ENCODE assay signal across 10 cellular contexts in the genomic region with DNA sequence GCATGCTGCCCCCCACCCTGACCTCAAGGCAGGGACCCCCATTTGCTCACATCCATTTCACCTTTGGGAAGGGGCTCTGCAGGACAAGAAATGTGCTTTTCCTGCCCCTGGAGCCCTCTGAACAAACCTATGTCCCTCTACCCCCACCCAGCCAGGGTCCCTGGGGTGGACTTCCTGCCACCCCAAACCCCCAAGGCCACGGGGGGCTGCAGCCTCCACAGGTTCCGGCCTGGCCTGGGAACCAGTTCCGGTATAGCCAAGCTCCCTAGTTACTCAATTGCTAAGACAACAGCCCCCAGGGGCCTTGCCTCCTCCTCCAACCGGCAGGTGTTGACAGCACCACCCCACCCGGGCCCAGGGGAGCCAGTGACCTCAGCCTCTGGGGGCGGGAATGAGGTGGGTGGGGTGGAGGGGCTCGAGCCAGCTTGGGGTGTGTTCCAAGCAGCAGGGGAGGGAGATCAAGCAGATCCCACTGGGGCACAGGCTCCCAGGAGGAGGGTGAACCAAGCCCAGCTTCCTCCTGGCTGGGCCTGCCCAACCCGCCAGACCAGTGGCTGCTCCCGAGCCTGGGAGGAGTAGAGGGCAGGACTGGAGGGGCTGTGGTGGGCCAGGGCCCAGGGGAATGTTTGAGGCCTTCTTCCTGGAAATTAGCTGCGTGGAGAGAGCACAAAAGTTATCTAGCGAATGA. TPM values are rescaled to one million over a fixed set of nuclear protein-coding genes. Genes with fewer than 3 reads are reported as not detected.
DNase-seq lines count a peak whose midpoint lies in the region; ATAC-seq and TF ChIP-seq lines count a peak whose summit lies in the region.
"Had no signal": no experiment of that assay in that cellular context is flagged by ENCODE, and none has a peak within 500 bp of the region (broad histone marks: within the 10 kb centered on the region; RNA-seq: fewer than 3 reads in every experiment).

No MANE protein-coding gene starts in this region.

- in situ Hi-C loops in GM23248 (cut with MboI), result no loop called here

- H3K4me2 ChIP-seq in DOHH2 (ENCODE audit: low read length), result peak overlapping the region; percentile 10
- no peak overlapping the region for H3K4me2 ChIP-seq in GM23248 (ENCODE audit: unreplicated experiment)

- no peaks in the 10 kb centered on the region for H4K20me1 ChIP-seq in DOHH2 (ENCODE audit: control insufficient read depth, insufficient read depth, low read depth, low read length)
- no peaks in the 10 kb centered on the region for H4K20me1 ChIP-seq in GM23248 (ENCODE audit: insufficient read depth)

- H3K9me3 ChIP-seq in DOHH2 (ENCODE audit: control insufficient read depth, insufficient read depth, low read length) (no peaks in the 10 kb centered on the region), GM23248 (ENCODE audit: low read depth) (no peaks in the 10 kb centered on the region)

- H3K4me3 Mint-ChIP-seq in effector memory CD8-positive, alpha-beta T cell, result peak overlapping the region; percentile 5 to 57
- H3K4me3 Mint-ChIP-seq: activated naive CD8-positive, alpha-beta T cell had no signal

- 44 to 53% methylated on average over 9 of the region's 11 CpGs for WGBS in GM23248 (ENCODE audit: low coverage in 1 of 2, low lambda C conversion rate in 2 of 2, missing lambda C conversion rate in 2 of 2), 2 experiments

- H3K4me1 ChIP-seq in DOHH2 (ENCODE audit: control insufficient read depth, low read length) (peaks cover 64% of the 10 kb centered on the region), GM23248 (ENCODE audit: insufficient read depth) (no peaks in the 10 kb centered on the region)

- H3K9me2 ChIP-seq in DOHH2 (replicated peaks; ENCODE audit: control insufficient read depth, low read length) (no peaks in the 10 kb centered on the region), GM23248 (ENCODE audit: insufficient read depth) (no peaks in the 10 kb centered on the region)

- H3K27me3 ChIP-seq in DOHH2 (ENCODE audit: control insufficient read depth, low read length) (0 out of 2 replicates have a peak, but pooled peaks cover 3% of the 10 kb centered on the region), GM23248 (replicated peaks; ENCODE audit: insufficient read depth) (0 out of 2 replicates have a peak, but pooled peaks cover 11% of the 10 kb centered on the region)

- no peaks in the 10 kb centered on the region for H3K36me3 Mint-ChIP-seq in effector memory CD8-positive, alpha-beta T cell (ENCODE audit: insufficient read depth)
- H3K36me3 Mint-ChIP-seq: activated naive CD8-positive, alpha-beta T cell had no signal

- H3K9ac ChIP-seq in GM23248, result no peak overlapping the region

- H3F3A ChIP-seq in DOHH2 (ENCODE audit: control insufficient read depth, insufficient read depth) (peaks cover 2% of the 10 kb centered on the region; the same call in 1 of the 2 replicates), GM23248 (ENCODE audit: insufficient read depth) (no peaks in the 10 kb centered on the region)

- H3K9me3 Mint-ChIP-seq in effector memory CD8-positive, alpha-beta T cell, result no peaks in the 10 kb centered on the region

- no peak for ATAC-seq in effector memory CD8-positive, alpha-beta T cell (replicated peaks)
- peak; percentile 33 for ATAC-seq in omental fat pad (ENCODE audit: low FRiP score)

- DNase-seq in NCI-H1417 (lab: John Stamatoyannopoulos, UW) (peak; percentile 6 to 90 (median 84)), omental fat pad (ENCODE audit: low spot score) (no peak), OCI-M1 (lab: John Stamatoyannopoulos, UW) (no peak), NCI-H1694 treated with DMSO at 0.1 percent for 48 hours (lab: John Stamatoyannopoulos, UW) (no peak), GM23248 (no peak)
- DNase-seq in effector memory CD8-positive, alpha-beta T cell, result no peak
- no peak for DNase-seq in activated effector memory CD4-positive, alpha-beta T cell treated with Interleukin-2 at 50 U/mL for 16 hours

- no peak overlapping the region for H3K4me3 ChIP-seq in DOHH2 (ENCODE audit: low read length)
- H3K4me3 ChIP-seq in GM23248, result no peak overlapping the region

- H3K27ac ChIP-seq in DOHH2 (ENCODE audit: low read depth, low read length) (peak overlapping the region; percentile 51), GM23248 (no peak overlapping the region)

- H3K79me2 ChIP-seq in DOHH2 (ENCODE audit: control insufficient read depth, low read length) (no peaks in the 10 kb centered on the region), GM23248 (ENCODE audit: insufficient read depth) (no peaks in the 10 kb centered on the region)

- H3K27ac Mint-ChIP-seq in effector memory CD8-positive, alpha-beta T cell, result peak overlapping the region in 1 of 2 donors; percentile 98
- H3K27ac Mint-ChIP-seq: activated naive CD8-positive, alpha-beta T cell had no signal

- H2AFZ ChIP-seq in GM23248, result no peak overlapping the region

- TF ChIP-seq CTCF in DOHH2 (IDR thresholded peaks at IDR 0.05; ENCODE audit: low read depth, low read length, poor library complexity, severe bottlenecking), result no peak
- TF ChIP-seq CTCF in omental fat pad (IDR thresholded peaks at IDR 0.05), result no peak

- H3K36me3 ChIP-seq in DOHH2 (ENCODE audit: control insufficient read depth, low read length), result no peaks in the 10 kb centered on the region
- no peaks in the 10 kb centered on the region for H3K36me3 ChIP-seq in GM23248 (ENCODE audit: low read depth)

- H3K27me3 Mint-ChIP-seq in effector memory CD8-positive, alpha-beta T cell, result peaks cover 0 to 13% of the 10 kb centered on the region in 2 donors
- H3K27me3 Mint-ChIP-seq: activated naive CD8-positive, alpha-beta T cell had no signal

- peaks cover 44 to 53% of the 10 kb centered on the region in 2 donors for H3K4me1 Mint-ChIP-seq in effector memory CD8-positive, alpha-beta T cell (ENCODE audit: low read depth in 2 of 2)

RNA-seq across cellular contexts. Expression of a gene that starts 6.6 kb away (rescaled TPM):
- 10 to 100 TPM in 1 of 4 donors, 1 to 10 TPM in 2, under 1 TPM in 1; 0.44 to 16.7 (median 1.9) TPM for total RNA-seq in omental fat pad
- not detected in 2 replicates for total RNA-seq in GM23248 (2014; rRNA removed; shearing (Covaris generic))
- not detected in 2 replicates for polyA plus RNA-seq in GM23248 (2016; fragmentation: Nextera tagmentation; extraction: Ambion mirVana)
- total RNA-seq: RPMI7951 had no signal

RNA-seq across cellular contexts. Expression of a gene that starts 9.7 kb away (rescaled TPM):
- 1 to 10 TPM in 1 of 4 donors, under 1 TPM in 2, not detected in 1; 0.19 to 1.7 (median 0.60) TPM for total RNA-seq in omental fat pad
- total RNA-seq in GM23248 (2014; rRNA removed; shearing (Covaris generic)), result 0.43 TPM in 1 of 2 replicates, not detected in the other
- polyA plus RNA-seq in GM23248 (2016; fragmentation: Nextera tagmentation; extraction: Ambion mirVana), result not detected in 2 replicates

RNA-seq across cellular contexts. Expression of a gene that starts 13.0 kb away (rescaled TPM):
- 10 to 100 TPM in 2 of 4 donors, 1 to 10 TPM in 2; 8.2 to 12.8 (median 11.0) TPM for total RNA-seq in omental fat pad
- 14.2 and 15.3 TPM in 2 replicates for total RNA-seq in GM23248 (2014; rRNA removed; shearing (Covaris generic))
- 9.2 and 10.6 TPM in 2 replicates for polyA plus RNA-seq in GM23248 (2016; fragmentation: Nextera tagmentation; extraction: Ambion mirVana)

RNA-seq across cellular contexts. Expression of a gene that starts 25.0 kb away (rescaled TPM):
- total RNA-seq in omental fat pad, result 10 to 100 TPM; 13.8 to 23.8 (median 15.7) TPM
- total RNA-seq in GM23248 (2014; rRNA removed; shearing (Covaris generic)), result 45.8 and 55.4 TPM in 2 replicates
- polyA plus RNA-seq in GM23248 (2016; fragmentation: Nextera tagmentation; extraction: Ambion mirVana), result 28.5 and 30.3 TPM in 2 replicates

RNA-seq across cellular contexts. Expression of a gene that starts 37.9 kb away (rescaled TPM):
- 10 to 100 TPM; 24.9 to 75.5 (median 36.5) TPM for total RNA-seq in omental fat pad
- total RNA-seq in GM23248 (2014; rRNA removed; shearing (Covaris generic)), result 34.0 and 41.0 TPM in 2 replicates
- polyA plus RNA-seq in GM23248 (2016; fragmentation: Nextera tagmentation; extraction: Ambion mirVana), result 32.3 and 34.1 TPM in 2 replicates

Comparison
In these comparisons a context has a peak if more than half of its experiments do, and no peak if none do; other contexts are left out.
1. DNase-seq: peak in NCI-H1417 (3 of 3); none in effector memory CD8-positive, alpha-beta T cell (0 of 3), omental fat pad (single experiment), OCI-M1 (single experiment), activated effector memory CD4-positive, alpha-beta T cell treated with Interleukin-2 at 50 U/mL for 16 hours (single experiment), NCI-H1694 treated with DMSO at 0.1 percent for 48 hours (single experiment) and GM23248 (single experiment).